Comparison of ENCODE assay signal across 2 cellular contexts in the genomic region with DNA sequence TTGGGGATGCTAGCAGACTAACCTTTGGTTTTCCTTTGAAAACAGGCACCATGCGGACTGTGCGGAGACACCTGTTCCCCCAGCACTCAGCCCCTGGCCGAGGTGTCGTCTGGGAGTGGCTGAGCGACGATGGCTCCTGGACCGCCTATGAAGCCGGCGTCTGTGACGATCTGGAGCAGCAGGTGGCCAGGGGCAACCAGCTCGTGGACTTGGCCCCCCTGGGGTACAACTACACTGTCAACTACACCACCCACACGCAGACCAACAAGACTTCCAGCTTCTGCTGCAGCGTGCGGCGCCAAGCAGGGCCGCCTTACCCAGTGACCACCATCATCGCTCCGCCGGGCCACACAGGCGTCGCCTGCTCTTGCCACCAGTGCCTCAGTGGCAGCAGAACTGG. TPM values are rescaled to one million over a fixed set of nuclear protein-coding genes. Genes with fewer than 3 reads are reported as not detected.
"Had no signal": no experiment of that assay in that cellular context is flagged by ENCODE, and none has a peak within 500 bp of the region (broad histone marks: within the 10 kb centered on the region; RNA-seq: fewer than 3 reads in every experiment).

No MANE protein-coding gene starts in this region.

RNA-seq across cellular contexts. Expression of a gene that starts 51.6 kb away (rescaled TPM):
- total RNA-seq: G401, GM12878 had no signal
- polyA plus RNA-seq: GM12878 had no signal
